ENCODE assay signal across 1 cellular context in the genomic region with DNA sequence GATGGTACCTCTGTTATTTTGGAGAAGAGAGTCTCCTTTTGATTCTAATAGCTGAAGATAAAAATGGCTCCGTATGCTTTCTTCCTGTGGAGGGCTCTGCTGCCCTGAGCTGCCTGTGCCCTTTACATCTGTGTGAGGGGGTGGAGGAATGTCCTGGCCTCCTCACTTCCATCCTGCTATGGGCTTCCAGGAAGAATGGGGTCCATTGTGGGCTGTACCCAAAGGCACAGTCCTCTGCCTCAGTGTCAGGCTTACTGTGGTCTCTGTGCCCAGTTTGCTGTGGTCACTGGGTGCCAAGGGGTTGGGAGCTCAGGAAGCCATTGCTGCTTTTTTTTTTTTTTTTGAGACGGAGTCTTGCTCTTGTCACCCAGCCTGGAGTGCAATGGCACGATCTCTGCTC.
TF ChIP-seq lines count a peak whose summit lies in the region.

No MANE protein-coding gene starts in this region.

TF ChIP-seq in IMR-90, 13 proteins besides CTCF, POLR2A, EP300 and RAD21:
- TF ChIP-seq CEBPB (IDR thresholded peaks at IDR 0.05; ENCODE audit: low read depth, low read length), result no peak
- TF ChIP-seq CHD1 (IDR thresholded peaks at IDR 0.05; ENCODE audit: low read depth, low read length), result no peak
- TF ChIP-seq MAFK (IDR thresholded peaks at IDR 0.05; ENCODE audit: low read depth, low read length), result no peak
- TF ChIP-seq USF2 (IDR thresholded peaks at IDR 0.05; ENCODE audit: low read depth, low read length), result no peak
- no peak for TF ChIP-seq RFX5 (IDR thresholded peaks at IDR 0.05; ENCODE audit: low read depth, low read length)
- no peak for TF ChIP-seq ELK1 (IDR thresholded peaks at IDR 0.05; ENCODE audit: borderline replicate concordance, low read depth, low read length)
- no peak for TF ChIP-seq BHLHE40 (IDR thresholded peaks at IDR 0.05; ENCODE audit: low read depth, low read length)
- TF ChIP-seq MXI1 (IDR thresholded peaks at IDR 0.05; ENCODE audit: borderline replicate concordance, low read depth, low read length), result no peak
- no peak for TF ChIP-seq RCOR1 (IDR thresholded peaks at IDR 0.05; ENCODE audit: insufficient replicate concordance, low read length)
- no peak for TF ChIP-seq MAZ (IDR thresholded peaks at IDR 0.05; ENCODE audit: borderline replicate concordance, low read depth, low read length)
- TF ChIP-seq SMC3 (IDR thresholded peaks at IDR 0.05; ENCODE audit: low read depth, low read length), result no peak
